ENCODE assay signal across 8 cellular contexts in genomic region chr6:106546322-106547052, GRCh38.
DNase-seq lines count a peak whose midpoint lies in the region; ATAC-seq, FAIRE-seq and TF ChIP-seq lines count a peak whose summit lies in the region.

No MANE protein-coding gene starts in this region.

- no TSS peak for BruUV-seq in K562 (replicated peaks; lab: Mats Ljungman, UMichigan)

- no peak for FAIRE-seq in K562 (lab: Jason Lieb, UNC)

- H3K9me1 ChIP-seq in K562 (ENCODE audit: control insufficient read depth, insufficient read depth, low read length) = no peaks in the 10 kb centered on the region

- H3K27me3 ChIP-seq in CD8-positive, alpha-beta T cell (ENCODE audit: insufficient read depth, low read length) = no peaks in the 10 kb centered on the region
- H3K27me3 ChIP-seq in K562 (ENCODE audit: control insufficient read depth in 2 of 2, insufficient read depth in 2 of 2, low read length in 2 of 2) = peaks cover 0 to 10% of the 10 kb centered on the region in 2 experiments; a peak in 2 of 5 replicates

- no peaks in the 10 kb centered on the region for H3K9me3 ChIP-seq in CD8-positive, alpha-beta T cell (ENCODE audit: low read length)
- no peaks in the 10 kb centered on the region for H3K9me3 ChIP-seq in K562 (replicated peaks; ENCODE audit: control insufficient read depth, insufficient read depth, low read depth, low read length)

- no peaks in the 10 kb centered on the region for H3K9me3 Mint-ChIP-seq in CD8-positive, alpha-beta T cell
- H3K9me3 Mint-ChIP-seq in naive B cell (peaks cover 0 to 5% (median 0%) of the 10 kb centered on the region in 7 donors), progenitor cell of endocrine pancreas (ENCODE audit: low read depth) (no peaks in the 10 kb centered on the region)

- in situ Hi-C loops in K562 (cut with MboI) = no loop called here

- ATAC-seq in CD8-positive, alpha-beta T cell = peak; percentile 23
- ATAC-seq in K562 (no peak), naive B cell (ENCODE audit: low read depth in 2 of 2) (no peak), HG02840 (IDR thresholded peaks at IDR 0.05; ENCODE audit: low FRiP score, unreplicated experiment) (no peak)

- no peaks in the 10 kb centered on the region for H3K79me2 ChIP-seq in K562 (ENCODE audit: control insufficient read depth, insufficient read depth, low read length)

- peaks cover 25% of the 10 kb centered on the region for H3K4me1 Mint-ChIP-seq in CD8-positive, alpha-beta T cell (ENCODE audit: low read depth)
- H3K4me1 Mint-ChIP-seq in naive B cell = peaks cover 21 to 47% (median 35%) of the 10 kb centered on the region in 3 donors
- H3K4me1 Mint-ChIP-seq in progenitor cell of endocrine pancreas (ENCODE audit: low read depth) = peaks cover 12% of the 10 kb centered on the region

- TF ChIP-seq CTCF in CD8-positive, alpha-beta T cell (IDR thresholded peaks at IDR 0.05) = no peak
- TF ChIP-seq CTCF in K562 (IDR thresholded peaks at IDR 0.05 in 2 of 3, conservative IDR thresholded peaks at IDR 0.05 in 1 of 3; ENCODE audit: insufficient read depth in 2 of 3, low read depth in 1 of 3, low read length in 3 of 3) (no peak), GM20000 (IDR thresholded peaks at IDR 0.05; ENCODE audit: extremely low read depth, missing control alignments) (no peak), progenitor cell of endocrine pancreas (IDR thresholded peaks at IDR 0.05; ENCODE audit: unreplicated experiment) (no peak)

- H3K4me3 Mint-ChIP-seq in CD8-positive, alpha-beta T cell = no peak overlapping the region
- H3K4me3 Mint-ChIP-seq in naive B cell = peak overlapping the region in 7 of 8 donors; percentile 29 to 89 (median 60)
- no peak overlapping the region for H3K4me3 Mint-ChIP-seq in progenitor cell of endocrine pancreas (ENCODE audit: low read depth)

- POLR2A ChIA-PET in CD8-positive, alpha-beta T cell (lab: Charles Lee) = no interaction called here
- POLR2A ChIA-PET in K562 (lab: Yijun Ruan, JAX) = interaction anchor here (0.9 to 1.0 kb wide), 2 partner anchors 13 to 406 kb away, joined by 3 to 4 read pairs; no protein-coding TSS in a partner anchor

- DNase-seq in CD8-positive, alpha-beta T cell = no peak
- DNase-seq in LHCN-M2 (ENCODE audit: low read depth) = peak; percentile 95
- no peak for DNase-seq in K562 (ENCODE audit: extremely low read depth in 1 of 4, low spot score in 3 of 4)
- no peak for DNase-seq in naive B cell
- DNase-seq in HuH-7.5 (ENCODE audit: low spot score) = no peak
- DNase-seq in GM20000 (ENCODE audit: low spot score) = no peak
- no peak for DNase-seq in progenitor cell of endocrine pancreas (ENCODE audit: low spot score, unreplicated experiment)

- H3K36me3 ChIP-seq in CD8-positive, alpha-beta T cell (ENCODE audit: insufficient read depth, low read length) = peaks cover 28% of the 10 kb centered on the region
- no peaks in the 10 kb centered on the region for H3K36me3 ChIP-seq in K562 (ENCODE audit: control insufficient read depth, insufficient read depth, low read length)

- no peak for TF ChIP-seq POLR2A in K562 (conservative IDR thresholded peaks at IDR 0.05)

- no peaks in the 10 kb centered on the region for H4K20me1 ChIP-seq in K562 (replicated peaks; ENCODE audit: control insufficient read depth, insufficient read depth, low read length)

- H3K27ac ChIP-seq in CD8-positive, alpha-beta T cell (ENCODE audit: low read depth, low read length) = no peak overlapping the region
- H3K27ac ChIP-seq in K562 (ENCODE audit: extremely low read depth, low read depth, low read length) = no peak overlapping the region

- no peak overlapping the region for H3K4me3 ChIP-seq in CD8-positive, alpha-beta T cell (ENCODE audit: low read depth, low read length)
- no peak overlapping the region for H3K4me3 ChIP-seq in K562

- no peak overlapping the region for H3K9ac ChIP-seq in K562 (ENCODE audit: insufficient read depth in 1 of 2, low read depth in 2 of 2, low read length in 2 of 2)

- no peak overlapping the region for H2AFZ ChIP-seq in K562 (ENCODE audit: low read depth, low read length)

- no peak overlapping the region for H3K4me2 ChIP-seq in K562 (ENCODE audit: insufficient read depth, low read length)

- peak overlapping the region; percentile 8 for H3K27ac Mint-ChIP-seq in CD8-positive, alpha-beta T cell
- H3K27ac Mint-ChIP-seq in naive B cell (peak overlapping the region; percentile 95 to 100 (median 98)), progenitor cell of endocrine pancreas (no peak overlapping the region)

- no peak for TF ChIP-seq RAD21 in K562 (CRISPR knock-in tag; conservative IDR thresholded peaks at IDR 0.05 in 1 of 2, IDR thresholded peaks at IDR 0.05 in 1 of 2)

- H3K36me3 Mint-ChIP-seq in CD8-positive, alpha-beta T cell = peaks cover 82% of the 10 kb centered on the region
- peaks cover 18 to 32% of the 10 kb centered on the region in 2 donors for H3K36me3 Mint-ChIP-seq in naive B cell
- peaks cover 3% of the 10 kb centered on the region for H3K36me3 Mint-ChIP-seq in progenitor cell of endocrine pancreas (ENCODE audit: insufficient read depth)

- CTCF ChIA-PET in CD8-positive, alpha-beta T cell (lab: Charles Lee) = interaction anchor here (0.8 to 2.5 kb wide), 5 partner anchors 8 to 615 kb away, joined by 3 to 11 read pairs (median 5); no protein-coding TSS in a partner anchor
- CTCF ChIA-PET in K562 (lab: Yijun Ruan, JAX; ENCODE audit: low intra/inter-chr PET ratio) = no interaction called here

- WGBS in K562 (ENCODE audit: insufficient coverage, low coverage, missing lambda C conversion rate) = 11% methylated on average over 2 of the region's 2 CpGs

- no peaks in the 10 kb centered on the region for H3K4me1 ChIP-seq in CD8-positive, alpha-beta T cell (ENCODE audit: insufficient read depth, low read length)
- H3K4me1 ChIP-seq in K562 (replicated peaks in 1 of 2; ENCODE audit: control insufficient read depth in 2 of 2, insufficient read depth in 2 of 2, low read length in 2 of 2) = 0 out of 5 replicates have a peak, but pooled peaks cover 0 to 3% of the 10 kb centered on the region in 2 experiments

- intact Hi-C loops in CD8-positive, alpha-beta T cell (cut with DNase I, micrococcal nuclease) = no loop called here
- intact Hi-C loops in K562 (cut with micrococcal nuclease) = no loop called here

- H3K27me3 Mint-ChIP-seq in CD8-positive, alpha-beta T cell (ENCODE audit: low read depth) = no peaks in the 10 kb centered on the region
- H3K27me3 Mint-ChIP-seq in naive B cell (no peaks in the 10 kb centered on the region), progenitor cell of endocrine pancreas (no peaks in the 10 kb centered on the region)

- TF ChIP-seq EP300 in K562 (IDR thresholded peaks at IDR 0.05; ENCODE audit: low read length) = no peak

TF ChIP-seq in K562, 482 proteins besides CTCF, POLR2A, EP300 and RAD21:
- TF ChIP-seq SRSF1 (IDR thresholded peaks at IDR 0.05; ENCODE audit: low read depth, low read length) (no peak), ZNF57 (CRISPR knock-in tag; IDR thresholded peaks at IDR 0.05) (no peak), FOSL1 (tag; conservative IDR thresholded peaks at IDR 0.05) (peak; percentile 32; the same call in 1 of the 2 replicates), CREB1 (IDR thresholded peaks at IDR 0.05) (no peak), CREB1 (CRISPR knock-in tag; IDR thresholded peaks at IDR 0.05) (no peak), ZNF639 (CRISPR knock-in tag; conservative IDR thresholded peaks at IDR 0.05 in 1 of 2, IDR thresholded peaks at IDR 0.05 in 1 of 2) (no peak), ZNF449 (CRISPR knock-in tag; IDR thresholded peaks at IDR 0.05) (no peak), RFX1 (IDR thresholded peaks at IDR 0.05) (peak; percentile 22; the same call in 1 of the 2 replicates), ZNF655 (CRISPR knock-in tag; IDR thresholded peaks at IDR 0.05) (no peak), TEAD1 (CRISPR knock-in tag; IDR thresholded peaks at IDR 0.05) (no peak), ZNF583 (CRISPR knock-in tag; IDR thresholded peaks at IDR 0.05) (no peak)

Comparison
In these comparisons a context has a peak if more than half of its experiments do, and no peak if none do; other contexts are left out.
1. H3K4me3 Mint-ChIP-seq: peak in naive B cell (7 of 8); none in CD8-positive, alpha-beta T cell (single experiment) and progenitor cell of endocrine pancreas (single experiment).